Comparison of ENCODE assay signal across 1 cellular context in the genomic region with DNA sequence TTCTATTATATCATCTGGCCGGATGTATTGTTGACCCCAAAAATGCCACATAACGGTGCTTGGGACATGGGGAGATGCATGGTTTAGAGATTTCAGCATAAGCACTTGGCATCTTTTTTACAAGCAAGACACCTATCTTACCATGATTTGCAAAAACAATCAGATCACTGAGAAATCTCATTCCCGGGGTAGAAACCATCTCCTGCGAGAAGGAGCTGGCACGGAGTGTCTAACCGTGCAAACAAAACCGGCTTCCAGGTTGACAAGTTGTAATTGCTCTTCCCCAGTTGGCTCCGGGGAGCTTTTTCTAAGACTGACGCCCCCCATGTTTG.
TF ChIP-seq lines count a peak whose summit lies in the region.

No MANE protein-coding gene starts in this region.

TF ChIP-seq in GM23338, 12 proteins besides CTCF, POLR2A, EP300 and RAD21 (continued from another document):
- TF ChIP-seq, protein P1, sequence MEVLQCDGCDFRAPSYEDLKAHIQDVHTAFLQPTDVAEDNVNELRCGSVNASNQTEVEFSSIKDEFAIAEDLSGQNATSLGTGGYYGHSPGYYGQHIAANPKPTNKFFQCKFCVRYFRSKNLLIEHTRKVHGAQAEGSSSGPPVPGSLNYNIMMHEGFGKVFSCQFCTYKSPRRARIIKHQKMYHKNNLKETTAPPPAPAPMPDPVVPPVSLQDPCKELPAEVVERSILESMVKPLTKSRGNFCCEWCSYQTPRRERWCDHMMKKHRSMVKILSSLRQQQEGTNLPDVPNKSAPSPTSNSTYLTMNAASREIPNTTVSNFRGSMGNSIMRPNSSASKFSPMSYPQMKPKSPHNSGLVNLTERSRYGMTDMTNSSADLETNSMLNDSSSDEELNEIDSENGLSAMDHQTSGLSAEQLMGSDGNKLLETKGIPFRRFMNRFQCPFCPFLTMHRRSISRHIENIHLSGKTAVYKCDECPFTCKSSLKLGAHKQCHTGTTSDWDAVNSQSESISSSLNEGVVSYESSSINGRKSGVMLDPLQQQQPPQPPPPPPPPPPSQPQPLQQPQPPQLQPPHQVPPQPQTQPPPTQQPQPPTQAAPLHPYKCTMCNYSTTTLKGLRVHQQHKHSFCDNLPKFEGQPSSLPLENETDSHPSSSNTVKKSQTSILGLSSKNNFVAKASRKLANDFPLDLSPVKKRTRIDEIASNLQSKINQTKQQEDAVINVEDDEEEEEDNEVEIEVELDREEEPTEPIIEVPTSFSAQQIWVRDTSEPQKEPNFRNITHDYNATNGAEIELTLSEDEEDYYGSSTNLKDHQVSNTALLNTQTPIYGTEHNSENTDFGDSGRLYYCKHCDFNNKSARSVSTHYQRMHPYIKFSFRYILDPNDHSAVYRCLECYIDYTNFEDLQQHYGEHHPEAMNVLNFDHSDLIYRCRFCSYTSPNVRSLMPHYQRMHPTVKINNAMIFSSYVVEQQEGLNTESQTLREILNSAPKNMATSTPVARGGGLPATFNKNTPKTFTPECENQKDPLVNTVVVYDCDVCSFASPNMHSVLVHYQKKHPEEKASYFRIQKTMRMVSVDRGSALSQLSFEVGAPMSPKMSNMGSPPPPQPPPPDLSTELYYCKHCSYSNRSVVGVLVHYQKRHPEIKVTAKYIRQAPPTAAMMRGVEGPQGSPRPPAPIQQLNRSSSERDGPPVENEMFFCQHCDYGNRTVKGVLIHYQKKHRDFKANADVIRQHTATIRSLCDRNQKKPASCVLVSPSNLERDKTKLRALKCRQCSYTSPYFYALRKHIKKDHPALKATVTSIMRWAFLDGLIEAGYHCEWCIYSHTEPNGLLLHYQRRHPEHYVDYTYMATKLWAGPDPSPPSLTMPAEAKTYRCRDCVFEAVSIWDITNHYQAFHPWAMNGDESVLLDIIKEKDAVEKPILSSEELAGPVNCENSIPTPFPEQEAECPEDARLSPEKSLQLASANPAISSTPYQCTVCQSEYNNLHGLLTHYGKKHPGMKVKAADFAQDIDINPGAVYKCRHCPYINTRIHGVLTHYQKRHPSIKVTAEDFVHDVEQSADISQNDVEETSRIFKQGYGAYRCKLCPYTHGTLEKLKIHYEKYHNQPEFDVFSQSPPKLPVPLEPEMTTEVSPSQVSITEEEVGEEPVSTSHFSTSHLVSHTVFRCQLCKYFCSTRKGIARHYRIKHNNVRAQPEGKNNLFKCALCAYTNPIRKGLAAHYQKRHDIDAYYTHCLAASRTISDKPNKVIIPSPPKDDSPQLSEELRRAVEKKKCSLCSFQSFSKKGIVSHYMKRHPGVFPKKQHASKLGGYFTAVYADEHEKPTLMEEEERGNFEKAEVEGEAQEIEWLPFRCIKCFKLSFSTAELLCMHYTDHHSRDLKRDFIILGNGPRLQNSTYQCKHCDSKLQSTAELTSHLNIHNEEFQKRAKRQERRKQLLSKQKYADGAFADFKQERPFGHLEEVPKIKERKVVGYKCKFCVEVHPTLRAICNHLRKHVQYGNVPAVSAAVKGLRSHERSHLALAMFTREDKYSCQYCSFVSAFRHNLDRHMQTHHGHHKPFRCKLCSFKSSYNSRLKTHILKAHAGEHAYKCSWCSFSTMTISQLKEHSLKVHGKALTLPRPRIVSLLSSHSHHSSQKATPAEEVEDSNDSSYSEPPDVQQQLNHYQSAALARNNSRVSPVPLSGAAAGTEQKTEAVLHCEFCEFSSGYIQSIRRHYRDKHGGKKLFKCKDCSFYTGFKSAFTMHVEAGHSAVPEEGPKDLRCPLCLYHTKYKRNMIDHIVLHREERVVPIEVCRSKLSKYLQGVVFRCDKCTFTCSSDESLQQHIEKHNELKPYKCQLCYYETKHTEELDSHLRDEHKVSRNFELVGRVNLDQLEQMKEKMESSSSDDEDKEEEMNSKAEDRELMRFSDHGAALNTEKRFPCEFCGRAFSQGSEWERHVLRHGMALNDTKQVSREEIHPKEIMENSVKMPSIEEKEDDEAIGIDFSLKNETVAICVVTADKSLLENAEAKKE (CRISPR knock-in tag; IDR thresholded peaks at IDR 0.05): no peak
- no peak for TF ChIP-seq POLR2AphosphoS5 (IDR thresholded peaks at IDR 0.05; ENCODE audit: low read depth)
- TF ChIP-seq CREB1 (CRISPR knock-in tag; IDR thresholded peaks at IDR 0.05; ENCODE audit: low read depth): no peak
- TF ChIP-seq STAT1 (IDR thresholded peaks at IDR 0.05; ENCODE audit: unreplicated experiment): no peak
- TF ChIP-seq, protein P2, sequence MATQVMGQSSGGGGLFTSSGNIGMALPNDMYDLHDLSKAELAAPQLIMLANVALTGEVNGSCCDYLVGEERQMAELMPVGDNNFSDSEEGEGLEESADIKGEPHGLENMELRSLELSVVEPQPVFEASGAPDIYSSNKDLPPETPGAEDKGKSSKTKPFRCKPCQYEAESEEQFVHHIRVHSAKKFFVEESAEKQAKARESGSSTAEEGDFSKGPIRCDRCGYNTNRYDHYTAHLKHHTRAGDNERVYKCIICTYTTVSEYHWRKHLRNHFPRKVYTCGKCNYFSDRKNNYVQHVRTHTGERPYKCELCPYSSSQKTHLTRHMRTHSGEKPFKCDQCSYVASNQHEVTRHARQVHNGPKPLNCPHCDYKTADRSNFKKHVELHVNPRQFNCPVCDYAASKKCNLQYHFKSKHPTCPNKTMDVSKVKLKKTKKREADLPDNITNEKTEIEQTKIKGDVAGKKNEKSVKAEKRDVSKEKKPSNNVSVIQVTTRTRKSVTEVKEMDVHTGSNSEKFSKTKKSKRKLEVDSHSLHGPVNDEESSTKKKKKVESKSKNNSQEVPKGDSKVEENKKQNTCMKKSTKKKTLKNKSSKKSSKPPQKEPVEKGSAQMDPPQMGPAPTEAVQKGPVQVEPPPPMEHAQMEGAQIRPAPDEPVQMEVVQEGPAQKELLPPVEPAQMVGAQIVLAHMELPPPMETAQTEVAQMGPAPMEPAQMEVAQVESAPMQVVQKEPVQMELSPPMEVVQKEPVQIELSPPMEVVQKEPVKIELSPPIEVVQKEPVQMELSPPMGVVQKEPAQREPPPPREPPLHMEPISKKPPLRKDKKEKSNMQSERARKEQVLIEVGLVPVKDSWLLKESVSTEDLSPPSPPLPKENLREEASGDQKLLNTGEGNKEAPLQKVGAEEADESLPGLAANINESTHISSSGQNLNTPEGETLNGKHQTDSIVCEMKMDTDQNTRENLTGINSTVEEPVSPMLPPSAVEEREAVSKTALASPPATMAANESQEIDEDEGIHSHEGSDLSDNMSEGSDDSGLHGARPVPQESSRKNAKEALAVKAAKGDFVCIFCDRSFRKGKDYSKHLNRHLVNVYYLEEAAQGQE (IDR thresholded peaks at IDR 0.05; ENCODE audit: unreplicated experiment): no peak
- TF ChIP-seq, protein P3, sequence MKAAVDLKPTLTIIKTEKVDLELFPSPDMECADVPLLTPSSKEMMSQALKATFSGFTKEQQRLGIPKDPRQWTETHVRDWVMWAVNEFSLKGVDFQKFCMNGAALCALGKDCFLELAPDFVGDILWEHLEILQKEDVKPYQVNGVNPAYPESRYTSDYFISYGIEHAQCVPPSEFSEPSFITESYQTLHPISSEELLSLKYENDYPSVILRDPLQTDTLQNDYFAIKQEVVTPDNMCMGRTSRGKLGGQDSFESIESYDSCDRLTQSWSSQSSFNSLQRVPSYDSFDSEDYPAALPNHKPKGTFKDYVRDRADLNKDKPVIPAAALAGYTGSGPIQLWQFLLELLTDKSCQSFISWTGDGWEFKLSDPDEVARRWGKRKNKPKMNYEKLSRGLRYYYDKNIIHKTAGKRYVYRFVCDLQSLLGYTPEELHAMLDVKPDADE (IDR thresholded peaks at IDR 0.05): no peak
- no peak for TF ChIP-seq NANOG (IDR thresholded peaks at IDR 0.05; ENCODE audit: borderline replicate concordance)
